ENCODE assay signal across 1 cellular context in genomic region chrX:78139160-78140123, GRCh38.
TF ChIP-seq lines count a peak whose summit lies in the region.

A gene with protein sequence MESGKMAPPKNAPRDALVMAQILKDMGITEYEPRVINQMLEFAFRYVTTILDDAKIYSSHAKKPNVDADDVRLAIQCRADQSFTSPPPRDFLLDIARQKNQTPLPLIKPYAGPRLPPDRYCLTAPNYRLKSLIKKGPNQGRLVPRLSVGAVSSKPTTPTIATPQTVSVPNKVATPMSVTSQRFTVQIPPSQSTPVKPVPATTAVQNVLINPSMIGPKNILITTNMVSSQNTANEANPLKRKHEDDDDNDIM (minus strand): TSS chrX:78139650. CDS start chrX:78139611, 39 bp downstream.

TF ChIP-seq in HepG2, 621 proteins besides CTCF, POLR2A, EP300 and RAD21 (continued from another document and continues in another):
- TF ChIP-seq, protein P1, sequence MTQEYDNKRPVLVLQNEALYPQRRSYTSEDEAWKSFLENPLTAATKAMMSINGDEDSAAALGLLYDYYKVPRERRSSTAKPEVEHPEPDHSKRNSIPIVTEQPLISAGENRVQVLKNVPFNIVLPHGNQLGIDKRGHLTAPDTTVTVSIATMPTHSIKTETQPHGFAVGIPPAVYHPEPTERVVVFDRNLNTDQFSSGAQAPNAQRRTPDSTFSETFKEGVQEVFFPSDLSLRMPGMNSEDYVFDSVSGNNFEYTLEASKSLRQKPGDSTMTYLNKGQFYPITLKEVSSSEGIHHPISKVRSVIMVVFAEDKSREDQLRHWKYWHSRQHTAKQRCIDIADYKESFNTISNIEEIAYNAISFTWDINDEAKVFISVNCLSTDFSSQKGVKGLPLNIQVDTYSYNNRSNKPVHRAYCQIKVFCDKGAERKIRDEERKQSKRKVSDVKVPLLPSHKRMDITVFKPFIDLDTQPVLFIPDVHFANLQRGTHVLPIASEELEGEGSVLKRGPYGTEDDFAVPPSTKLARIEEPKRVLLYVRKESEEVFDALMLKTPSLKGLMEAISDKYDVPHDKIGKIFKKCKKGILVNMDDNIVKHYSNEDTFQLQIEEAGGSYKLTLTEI (CRISPR knock-in tag; conservative IDR thresholded peaks at IDR 0.05), result no peak
- TF ChIP-seq ZNF768 (CRISPR knock-in tag; IDR thresholded peaks at IDR 0.05), result no peak
- peak; percentile 68; the same call in 1 of the 2 replicates for TF ChIP-seq POLR2AphosphoS2 (IDR thresholded peaks at IDR 0.05; ENCODE audit: low read depth, low read length)
- TF ChIP-seq, protein P2, sequence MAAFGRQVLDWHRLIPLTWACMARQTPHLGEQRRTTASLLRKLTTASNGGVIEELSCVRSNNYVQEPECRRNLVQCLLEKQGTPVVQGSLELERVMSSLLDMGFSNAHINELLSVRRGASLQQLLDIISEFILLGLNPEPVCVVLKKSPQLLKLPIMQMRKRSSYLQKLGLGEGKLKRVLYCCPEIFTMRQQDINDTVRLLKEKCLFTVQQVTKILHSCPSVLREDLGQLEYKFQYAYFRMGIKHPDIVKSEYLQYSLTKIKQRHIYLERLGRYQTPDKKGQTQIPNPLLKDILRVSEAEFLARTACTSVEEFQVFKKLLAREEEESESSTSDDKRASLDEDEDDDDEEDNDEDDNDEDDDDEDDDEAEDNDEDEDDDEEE (CRISPR knock-in tag; IDR thresholded peaks at IDR 0.05), result no peak
- TF ChIP-seq ARNT (IDR thresholded peaks at IDR 0.05), result no peak
- no peak for TF ChIP-seq TEAD2 (CRISPR knock-in tag; IDR thresholded peaks at IDR 0.05)
- TF ChIP-seq ASH2L (IDR thresholded peaks at IDR 0.05; ENCODE audit: insufficient read length, low read depth, low read length), result no peak
- no peak for TF ChIP-seq ZNF883 (CRISPR knock-in tag; IDR thresholded peaks at IDR 0.05; ENCODE audit: not compliant biosample characterization)
- TF ChIP-seq MTF2 (CRISPR knock-in tag; IDR thresholded peaks at IDR 0.05; ENCODE audit: borderline replicate concordance), result no peak
- TF ChIP-seq, protein P3, sequence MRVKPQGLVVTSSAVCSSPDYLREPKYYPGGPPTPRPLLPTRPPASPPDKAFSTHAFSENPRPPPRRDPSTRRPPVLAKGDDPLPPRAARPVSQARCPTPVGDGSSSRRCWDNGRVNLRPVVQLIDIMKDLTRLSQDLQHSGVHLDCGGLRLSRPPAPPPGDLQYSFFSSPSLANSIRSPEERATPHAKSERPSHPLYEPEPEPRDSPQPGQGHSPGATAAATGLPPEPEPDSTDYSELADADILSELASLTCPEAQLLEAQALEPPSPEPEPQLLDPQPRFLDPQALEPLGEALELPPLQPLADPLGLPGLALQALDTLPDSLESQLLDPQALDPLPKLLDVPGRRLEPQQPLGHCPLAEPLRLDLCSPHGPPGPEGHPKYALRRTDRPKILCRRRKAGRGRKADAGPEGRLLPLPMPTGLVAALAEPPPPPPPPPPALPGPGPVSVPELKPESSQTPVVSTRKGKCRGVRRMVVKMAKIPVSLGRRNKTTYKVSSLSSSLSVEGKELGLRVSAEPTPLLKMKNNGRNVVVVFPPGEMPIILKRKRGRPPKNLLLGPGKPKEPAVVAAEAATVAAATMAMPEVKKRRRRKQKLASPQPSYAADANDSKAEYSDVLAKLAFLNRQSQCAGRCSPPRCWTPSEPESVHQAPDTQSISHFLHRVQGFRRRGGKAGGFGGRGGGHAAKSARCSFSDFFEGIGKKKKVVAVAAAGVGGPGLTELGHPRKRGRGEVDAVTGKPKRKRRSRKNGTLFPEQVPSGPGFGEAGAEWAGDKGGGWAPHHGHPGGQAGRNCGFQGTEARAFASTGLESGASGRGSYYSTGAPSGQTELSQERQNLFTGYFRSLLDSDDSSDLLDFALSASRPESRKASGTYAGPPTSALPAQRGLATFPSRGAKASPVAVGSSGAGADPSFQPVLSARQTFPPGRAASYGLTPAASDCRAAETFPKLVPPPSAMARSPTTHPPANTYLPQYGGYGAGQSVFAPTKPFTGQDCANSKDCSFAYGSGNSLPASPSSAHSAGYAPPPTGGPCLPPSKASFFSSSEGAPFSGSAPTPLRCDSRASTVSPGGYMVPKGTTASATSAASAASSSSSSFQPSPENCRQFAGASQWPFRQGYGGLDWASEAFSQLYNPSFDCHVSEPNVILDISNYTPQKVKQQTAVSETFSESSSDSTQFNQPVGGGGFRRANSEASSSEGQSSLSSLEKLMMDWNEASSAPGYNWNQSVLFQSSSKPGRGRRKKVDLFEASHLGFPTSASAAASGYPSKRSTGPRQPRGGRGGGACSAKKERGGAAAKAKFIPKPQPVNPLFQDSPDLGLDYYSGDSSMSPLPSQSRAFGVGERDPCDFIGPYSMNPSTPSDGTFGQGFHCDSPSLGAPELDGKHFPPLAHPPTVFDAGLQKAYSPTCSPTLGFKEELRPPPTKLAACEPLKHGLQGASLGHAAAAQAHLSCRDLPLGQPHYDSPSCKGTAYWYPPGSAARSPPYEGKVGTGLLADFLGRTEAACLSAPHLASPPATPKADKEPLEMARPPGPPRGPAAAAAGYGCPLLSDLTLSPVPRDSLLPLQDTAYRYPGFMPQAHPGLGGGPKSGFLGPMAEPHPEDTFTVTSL (CRISPR knock-in tag; IDR thresholded peaks at IDR 0.05; ENCODE audit: borderline replicate concordance), result no peak
- no peak for TF ChIP-seq HMGA1 (CRISPR knock-in tag; conservative IDR thresholded peaks at IDR 0.05)
- TF ChIP-seq ZNF205 (CRISPR knock-in tag; IDR thresholded peaks at IDR 0.05), result no peak
- TF ChIP-seq MIER2 (CRISPR knock-in tag; IDR thresholded peaks at IDR 0.05), result no peak
- no peak for TF ChIP-seq ZNF788 (CRISPR knock-in tag; IDR thresholded peaks at IDR 0.05; ENCODE audit: borderline replicate concordance)
- no peak for TF ChIP-seq SUZ12 (IDR thresholded peaks at IDR 0.05; ENCODE audit: low read depth, low read length)
- TF ChIP-seq ZSCAN12 (CRISPR knock-in tag; IDR thresholded peaks at IDR 0.05), result no peak; the same call in 1 of the 2 replicates
- TF ChIP-seq, protein P4, sequence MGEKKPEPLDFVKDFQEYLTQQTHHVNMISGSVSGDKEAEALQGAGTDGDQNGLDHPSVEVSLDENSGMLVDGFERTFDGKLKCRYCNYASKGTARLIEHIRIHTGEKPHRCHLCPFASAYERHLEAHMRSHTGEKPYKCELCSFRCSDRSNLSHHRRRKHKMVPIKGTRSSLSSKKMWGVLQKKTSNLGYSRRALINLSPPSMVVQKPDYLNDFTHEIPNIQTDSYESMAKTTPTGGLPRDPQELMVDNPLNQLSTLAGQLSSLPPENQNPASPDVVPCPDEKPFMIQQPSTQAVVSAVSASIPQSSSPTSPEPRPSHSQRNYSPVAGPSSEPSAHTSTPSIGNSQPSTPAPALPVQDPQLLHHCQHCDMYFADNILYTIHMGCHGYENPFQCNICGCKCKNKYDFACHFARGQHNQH (CRISPR knock-in tag; IDR thresholded peaks at IDR 0.05), result 0 out of 2 replicates have a peak, but pooled peaks have one; percentile 41
- TF ChIP-seq ZKSCAN5 (CRISPR knock-in tag; IDR thresholded peaks at IDR 0.05), result no peak
- TF ChIP-seq TCF7 (IDR thresholded peaks at IDR 0.05; ENCODE audit: low read depth), result no peak
- TF ChIP-seq, protein P5, sequence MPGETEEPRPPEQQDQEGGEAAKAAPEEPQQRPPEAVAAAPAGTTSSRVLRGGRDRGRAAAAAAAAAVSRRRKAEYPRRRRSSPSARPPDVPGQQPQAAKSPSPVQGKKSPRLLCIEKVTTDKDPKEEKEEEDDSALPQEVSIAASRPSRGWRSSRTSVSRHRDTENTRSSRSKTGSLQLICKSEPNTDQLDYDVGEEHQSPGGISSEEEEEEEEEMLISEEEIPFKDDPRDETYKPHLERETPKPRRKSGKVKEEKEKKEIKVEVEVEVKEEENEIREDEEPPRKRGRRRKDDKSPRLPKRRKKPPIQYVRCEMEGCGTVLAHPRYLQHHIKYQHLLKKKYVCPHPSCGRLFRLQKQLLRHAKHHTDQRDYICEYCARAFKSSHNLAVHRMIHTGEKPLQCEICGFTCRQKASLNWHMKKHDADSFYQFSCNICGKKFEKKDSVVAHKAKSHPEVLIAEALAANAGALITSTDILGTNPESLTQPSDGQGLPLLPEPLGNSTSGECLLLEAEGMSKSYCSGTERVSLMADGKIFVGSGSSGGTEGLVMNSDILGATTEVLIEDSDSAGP (CRISPR knock-in tag; IDR thresholded peaks at IDR 0.05; ENCODE audit: borderline replicate concordance), result peak; percentile 49; the same call in 1 of the 2 replicates
- TF ChIP-seq, protein P6, sequence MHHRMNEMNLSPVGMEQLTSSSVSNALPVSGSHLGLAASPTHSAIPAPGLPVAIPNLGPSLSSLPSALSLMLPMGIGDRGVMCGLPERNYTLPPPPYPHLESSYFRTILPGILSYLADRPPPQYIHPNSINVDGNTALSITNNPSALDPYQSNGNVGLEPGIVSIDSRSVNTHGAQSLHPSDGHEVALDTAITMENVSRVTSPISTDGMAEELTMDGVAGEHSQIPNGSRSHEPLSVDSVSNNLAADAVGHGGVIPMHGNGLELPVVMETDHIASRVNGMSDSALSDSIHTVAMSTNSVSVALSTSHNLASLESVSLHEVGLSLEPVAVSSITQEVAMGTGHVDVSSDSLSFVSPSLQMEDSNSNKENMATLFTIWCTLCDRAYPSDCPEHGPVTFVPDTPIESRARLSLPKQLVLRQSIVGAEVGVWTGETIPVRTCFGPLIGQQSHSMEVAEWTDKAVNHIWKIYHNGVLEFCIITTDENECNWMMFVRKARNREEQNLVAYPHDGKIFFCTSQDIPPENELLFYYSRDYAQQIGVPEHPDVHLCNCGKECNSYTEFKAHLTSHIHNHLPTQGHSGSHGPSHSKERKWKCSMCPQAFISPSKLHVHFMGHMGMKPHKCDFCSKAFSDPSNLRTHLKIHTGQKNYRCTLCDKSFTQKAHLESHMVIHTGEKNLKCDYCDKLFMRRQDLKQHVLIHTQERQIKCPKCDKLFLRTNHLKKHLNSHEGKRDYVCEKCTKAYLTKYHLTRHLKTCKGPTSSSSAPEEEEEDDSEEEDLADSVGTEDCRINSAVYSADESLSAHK (CRISPR knock-in tag; IDR thresholded peaks at IDR 0.05; ENCODE audit: borderline replicate concordance), result no peak
- TF ChIP-seq BRD4 (CRISPR knock-in tag; IDR thresholded peaks at IDR 0.05), result no peak
- TF ChIP-seq MAFK (conservative IDR thresholded peaks at IDR 0.05 in 1 of 2, IDR thresholded peaks at IDR 0.05 in 1 of 2; ENCODE audit: low read length in 2 of 2), result no peak
- no peak for TF ChIP-seq ZKSCAN1 (IDR thresholded peaks at IDR 0.05; ENCODE audit: low read length)
- TF ChIP-seq, protein P7, sequence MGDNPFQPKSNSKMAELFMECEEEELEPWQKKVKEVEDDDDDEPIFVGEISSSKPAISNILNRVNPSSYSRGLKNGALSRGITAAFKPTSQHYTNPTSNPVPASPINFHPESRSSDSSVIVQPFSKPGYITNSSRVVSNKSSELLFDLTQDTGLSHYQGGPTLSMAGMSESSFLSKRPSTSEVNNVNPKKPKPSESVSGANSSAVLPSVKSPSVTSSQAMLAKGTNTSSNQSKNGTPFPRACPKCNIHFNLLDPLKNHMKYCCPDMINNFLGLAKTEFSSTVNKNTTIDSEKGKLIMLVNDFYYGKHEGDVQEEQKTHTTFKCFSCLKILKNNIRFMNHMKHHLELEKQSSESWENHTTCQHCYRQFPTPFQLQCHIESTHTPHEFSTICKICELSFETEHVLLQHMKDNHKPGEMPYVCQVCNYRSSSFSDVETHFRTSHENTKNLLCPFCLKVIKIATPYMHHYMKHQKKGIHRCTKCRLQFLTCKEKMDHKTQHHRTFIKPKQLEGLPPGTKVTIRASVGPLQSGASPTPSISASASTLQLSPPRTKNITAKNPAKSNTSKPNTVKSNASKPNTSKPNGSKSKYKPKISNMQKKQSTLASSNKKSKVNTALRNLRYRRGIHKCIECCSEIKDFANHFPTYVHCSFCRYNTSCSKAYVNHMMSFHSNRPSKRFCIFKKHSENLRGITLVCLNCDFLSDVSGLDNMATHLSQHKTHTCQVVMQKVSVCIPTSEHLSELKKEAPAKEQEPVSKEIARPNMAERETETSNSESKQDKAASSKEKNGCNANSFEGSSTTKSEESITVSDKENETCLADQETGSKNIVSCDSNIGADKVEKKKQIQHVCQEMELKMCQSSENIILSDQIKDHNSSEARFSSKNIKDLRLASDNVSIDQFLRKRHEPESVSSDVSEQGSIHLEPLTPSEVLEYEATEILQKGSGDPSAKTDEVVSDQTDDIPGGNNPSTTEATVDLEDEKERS (CRISPR knock-in tag; IDR thresholded peaks at IDR 0.05), result no peak
- TF ChIP-seq, protein P8, sequence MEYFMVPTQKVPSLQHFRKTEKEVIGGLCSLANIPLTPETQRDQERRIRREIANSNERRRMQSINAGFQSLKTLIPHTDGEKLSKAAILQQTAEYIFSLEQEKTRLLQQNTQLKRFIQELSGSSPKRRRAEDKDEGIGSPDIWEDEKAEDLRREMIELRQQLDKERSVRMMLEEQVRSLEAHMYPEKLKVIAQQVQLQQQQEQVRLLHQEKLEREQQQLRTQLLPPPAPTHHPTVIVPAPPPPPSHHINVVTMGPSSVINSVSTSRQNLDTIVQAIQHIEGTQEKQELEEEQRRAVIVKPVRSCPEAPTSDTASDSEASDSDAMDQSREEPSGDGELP (IDR thresholded peaks at IDR 0.05; ENCODE audit: borderline replicate concordance, low read depth), result no peak
- no peak for TF ChIP-seq GATA4 (IDR thresholded peaks at IDR 0.05; ENCODE audit: borderline replicate concordance, low read depth)
- no peak for TF ChIP-seq ZNF879 (CRISPR knock-in tag; IDR thresholded peaks at IDR 0.05)
- TF ChIP-seq, protein P9, sequence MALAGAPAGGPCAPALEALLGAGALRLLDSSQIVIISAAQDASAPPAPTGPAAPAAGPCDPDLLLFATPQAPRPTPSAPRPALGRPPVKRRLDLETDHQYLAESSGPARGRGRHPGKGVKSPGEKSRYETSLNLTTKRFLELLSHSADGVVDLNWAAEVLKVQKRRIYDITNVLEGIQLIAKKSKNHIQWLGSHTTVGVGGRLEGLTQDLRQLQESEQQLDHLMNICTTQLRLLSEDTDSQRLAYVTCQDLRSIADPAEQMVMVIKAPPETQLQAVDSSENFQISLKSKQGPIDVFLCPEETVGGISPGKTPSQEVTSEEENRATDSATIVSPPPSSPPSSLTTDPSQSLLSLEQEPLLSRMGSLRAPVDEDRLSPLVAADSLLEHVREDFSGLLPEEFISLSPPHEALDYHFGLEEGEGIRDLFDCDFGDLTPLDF (CRISPR knock-in tag; IDR thresholded peaks at IDR 0.05), result peak; percentile 56; the same call in 1 of the 2 replicates
- TF ChIP-seq ZNF362 (CRISPR knock-in tag; IDR thresholded peaks at IDR 0.05; ENCODE audit: borderline replicate concordance), result no peak
- no peak for TF ChIP-seq FOXK1 (CRISPR knock-in tag; IDR thresholded peaks at IDR 0.05; ENCODE audit: borderline replicate concordance, low read depth)
- no peak for TF ChIP-seq EEA1 (CRISPR knock-in tag; IDR thresholded peaks at IDR 0.05; ENCODE audit: borderline replicate concordance)
- no peak for TF ChIP-seq ZNF441 (CRISPR knock-in tag; IDR thresholded peaks at IDR 0.05; ENCODE audit: borderline replicate concordance)
- TF ChIP-seq ZEB1 (IDR thresholded peaks at IDR 0.05; ENCODE audit: insufficient replicate concordance, low read depth), result no peak
- TF ChIP-seq KAT7 (CRISPR knock-in tag; IDR thresholded peaks at IDR 0.05; ENCODE audit: borderline replicate concordance), result no peak
